ENCODE assay signal across 8 cellular contexts in the genomic region with DNA sequence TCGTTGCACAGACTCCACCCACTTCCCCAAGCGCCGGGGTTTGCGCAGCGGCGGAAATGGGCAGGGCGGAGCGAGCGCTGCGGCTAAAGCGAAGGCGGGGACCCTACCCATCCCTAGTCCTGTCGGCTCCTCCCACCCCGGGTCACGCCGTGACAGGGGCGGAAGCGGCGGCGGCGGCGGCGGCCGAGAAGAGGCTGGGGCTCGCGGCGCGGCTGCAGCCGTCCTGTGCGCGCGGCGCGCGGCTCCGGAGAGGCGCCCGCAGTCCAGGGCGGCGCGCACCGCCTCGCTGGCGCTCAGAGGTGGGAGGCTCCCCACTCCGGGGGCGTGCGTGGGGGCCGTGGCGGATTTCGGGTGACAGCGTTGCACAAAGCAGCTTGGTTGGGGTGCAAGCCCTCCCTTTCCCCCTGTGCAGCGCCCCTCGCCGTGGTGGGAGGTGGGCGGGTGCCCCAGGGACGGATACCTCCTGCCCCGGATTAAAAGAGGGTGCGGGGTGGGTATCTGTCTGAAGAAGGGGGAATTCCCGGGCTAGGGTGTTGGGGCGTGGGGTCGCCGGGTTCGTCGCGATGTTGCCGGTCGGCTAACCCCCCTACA. TPM values are rescaled to one million over a fixed set of nuclear protein-coding genes. Genes with fewer than 3 reads are reported as not detected.
DNase-seq lines count a peak whose midpoint lies in the region; ATAC-seq, FAIRE-seq and TF ChIP-seq lines count a peak whose summit lies in the region.

A gene with protein sequence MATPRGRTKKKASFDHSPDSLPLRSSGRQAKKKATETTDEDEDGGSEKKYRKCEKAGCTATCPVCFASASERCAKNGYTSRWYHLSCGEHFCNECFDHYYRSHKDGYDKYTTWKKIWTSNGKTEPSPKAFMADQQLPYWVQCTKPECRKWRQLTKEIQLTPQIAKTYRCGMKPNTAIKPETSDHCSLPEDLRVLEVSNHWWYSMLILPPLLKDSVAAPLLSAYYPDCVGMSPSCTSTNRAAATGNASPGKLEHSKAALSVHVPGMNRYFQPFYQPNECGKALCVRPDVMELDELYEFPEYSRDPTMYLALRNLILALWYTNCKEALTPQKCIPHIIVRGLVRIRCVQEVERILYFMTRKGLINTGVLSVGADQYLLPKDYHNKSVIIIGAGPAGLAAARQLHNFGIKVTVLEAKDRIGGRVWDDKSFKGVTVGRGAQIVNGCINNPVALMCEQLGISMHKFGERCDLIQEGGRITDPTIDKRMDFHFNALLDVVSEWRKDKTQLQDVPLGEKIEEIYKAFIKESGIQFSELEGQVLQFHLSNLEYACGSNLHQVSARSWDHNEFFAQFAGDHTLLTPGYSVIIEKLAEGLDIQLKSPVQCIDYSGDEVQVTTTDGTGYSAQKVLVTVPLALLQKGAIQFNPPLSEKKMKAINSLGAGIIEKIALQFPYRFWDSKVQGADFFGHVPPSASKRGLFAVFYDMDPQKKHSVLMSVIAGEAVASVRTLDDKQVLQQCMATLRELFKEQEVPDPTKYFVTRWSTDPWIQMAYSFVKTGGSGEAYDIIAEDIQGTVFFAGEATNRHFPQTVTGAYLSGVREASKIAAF (plus strand): TSS at position 150 of the 591 bp plus-strand sequence. CDS start 4,474 bp downstream, outside the sequence.

- DNase-seq in D721Med (ENCODE audit: insufficient read length, low spot score) (peak; percentile 89), HUDEP-2 (lab: John Stamatoyannopoulos, UW; ENCODE audit: unreplicated experiment in 76 of 76) (peak in 61 of 76 experiments; percentile 74 to 100 (median 99)), esophagus squamous epithelium (lab: John Stamatoyannopoulos, UW) (peak; percentile 95), myocyte (ENCODE audit: low read depth) (peak; percentile 99)
- peak; percentile 98 for DNase-seq in activated T-cell treated with anti-CD3 and anti-CD28 coated beads, Interleukin-2, amount 50 U/mL, for 4 hours
- peak; percentile 98 for DNase-seq in stimulated activated naive CD4-positive, alpha-beta T cell treated with Interleukin-2 at 50 U/mL for 16 hours (lab: John Stamatoyannopoulos, UW)

- H3K9ac ChIP-seq in OCI-LY3 (ENCODE audit: low read length) = peak within 1 kb of the TSS; percentile 86

- H3K4me1 Mint-ChIP-seq in activated T-cell treated with anti-CD3 and anti-CD28 coated beads, Interleukin-2, amount 50 U/mL, for 4 hours (ENCODE audit: low read depth) = peaks cover 26% of the 10 kb centered on the region

- peaks cover 3% of the 10 kb centered on the region; the same call in 1 of the 2 replicates for H3K79me2 ChIP-seq in OCI-LY3 (ENCODE audit: low read length)

- peak within 1 kb of the TSS; percentile 66 for H2AFZ ChIP-seq in OCI-LY3 (ENCODE audit: low read depth, low read length)

- H3K9me3 ChIP-seq in OCI-LY3 (ENCODE audit: insufficient read depth, low read length) = no peaks in the 10 kb centered on the region
- H3K9me3 ChIP-seq in esophagus squamous epithelium = no peaks in the 10 kb centered on the region

- H3K27me3 Mint-ChIP-seq in activated T-cell treated with anti-CD3 and anti-CD28 coated beads, Interleukin-2, amount 50 U/mL, for 4 hours (ENCODE audit: low read depth) = no peaks in the 10 kb centered on the region

- ATAC-seq in GM21381 (IDR thresholded peaks at IDR 0.05; ENCODE audit: unreplicated experiment) = peak; percentile 84
- peak; percentile 93 to 94 for ATAC-seq in activated T-cell treated with anti-CD3 and anti-CD28 coated beads, Interleukin-2, amount 50 U/mL, for 4 hours

- H3K36me3 ChIP-seq in OCI-LY3 (replicated peaks; ENCODE audit: low read depth, low read length) (peaks cover 7% of the 10 kb centered on the region), esophagus squamous epithelium (peaks cover 0 to 7% (median 0%) of the 10 kb centered on the region in 3 donors)

- 0% methylated on average over 3 of the region's 67 CpGs; no CpG with 5 or more reads in 1 of the 2 donors for WGBS in esophagus squamous epithelium, 2 donors

- no peak for FAIRE-seq in D721Med (lab: Jason Lieb, UNC)

- H3K4me3 Mint-ChIP-seq in activated T-cell treated with anti-CD3 and anti-CD28 coated beads, Interleukin-2, amount 50 U/mL, for 4 hours = peak within 1 kb of the TSS; percentile 98

- H3K4me1 ChIP-seq in OCI-LY3 (ENCODE audit: low read length) (peaks cover 27% of the 10 kb centered on the region), esophagus squamous epithelium (peaks cover 11 to 32% (median 13%) of the 10 kb centered on the region in 3 donors)

- no peaks in the 10 kb centered on the region for H3K9me3 Mint-ChIP-seq in activated T-cell treated with anti-CD3 and anti-CD28 coated beads, Interleukin-2, amount 50 U/mL, for 4 hours

- H3K4me2 ChIP-seq in OCI-LY3 (ENCODE audit: low read length) = peak within 1 kb of the TSS; percentile 81

- intact Hi-C loops in esophagus squamous epithelium (cut with DNase I) = no loop called here

- H3K27ac ChIP-seq in OCI-LY3 (ENCODE audit: low read length) (peak within 1 kb of the TSS; percentile 74), esophagus squamous epithelium (peak within 1 kb of the TSS; percentile 93 to 99 (median 95))

- H4K20me1 ChIP-seq in OCI-LY3 (ENCODE audit: insufficient read depth, low read length) = no peaks in the 10 kb centered on the region

- H3K36me3 Mint-ChIP-seq in activated T-cell treated with anti-CD3 and anti-CD28 coated beads, Interleukin-2, amount 50 U/mL, for 4 hours (ENCODE audit: insufficient read depth) = peaks cover 12% of the 10 kb centered on the region

- no peak for TF ChIP-seq CTCF in D721Med (IDR thresholded peaks at IDR 0.05; ENCODE audit: insufficient read depth, missing control alignments)
- no peak for TF ChIP-seq CTCF in OCI-LY3 (IDR thresholded peaks at IDR 0.05; ENCODE audit: low read depth, low read length)
- peak in 2 of 6 experiments; percentile 4 to 7 for TF ChIP-seq CTCF in esophagus squamous epithelium (IDR thresholded peaks at IDR 0.05)

- peak in 3 of 4 donors; percentile 78 to 90 (median 89) for TF ChIP-seq POLR2A in esophagus squamous epithelium (IDR thresholded peaks at IDR 0.05)

- no peaks in the 10 kb centered on the region for H3K27me3 ChIP-seq in OCI-LY3 (ENCODE audit: low read depth, low read length)
- H3K27me3 ChIP-seq in esophagus squamous epithelium = no peaks in the 10 kb centered on the region

- H3K4me3 ChIP-seq in OCI-LY3 (ENCODE audit: low read length) (peak within 1 kb of the TSS; percentile 95), esophagus squamous epithelium (peak within 1 kb of the TSS; percentile 89 to 99 (median 95))

RNA-seq across cellular contexts. Expression of the gene that starts here (rescaled TPM):
- 10 to 100 TPM; 11.0 to 14.3 (median 12.5) TPM for total RNA-seq in activated T-cell treated with anti-CD3 and anti-CD28 coated beads, Interleukin-2, amount 50 U/mL, for 4 hours
- total RNA-seq in esophagus squamous epithelium (10 to 100 TPM; 12.2 to 24.5 (median 18.2) TPM), myocyte (13.9 and 18.5 TPM in 2 replicates)
- 18.9 TPM for polyA plus RNA-seq in myocyte (2012)

Comparison
In these comparisons a context has a peak if more than half of its experiments do, and no peak if none do; other contexts are left out.
1. Peak in every context shown above with its lines: DNase-seq, ATAC-seq, H3K4me3 ChIP-seq and H3K27ac ChIP-seq.